ENCODE assay signal across 14 cellular contexts in the genomic region with DNA sequence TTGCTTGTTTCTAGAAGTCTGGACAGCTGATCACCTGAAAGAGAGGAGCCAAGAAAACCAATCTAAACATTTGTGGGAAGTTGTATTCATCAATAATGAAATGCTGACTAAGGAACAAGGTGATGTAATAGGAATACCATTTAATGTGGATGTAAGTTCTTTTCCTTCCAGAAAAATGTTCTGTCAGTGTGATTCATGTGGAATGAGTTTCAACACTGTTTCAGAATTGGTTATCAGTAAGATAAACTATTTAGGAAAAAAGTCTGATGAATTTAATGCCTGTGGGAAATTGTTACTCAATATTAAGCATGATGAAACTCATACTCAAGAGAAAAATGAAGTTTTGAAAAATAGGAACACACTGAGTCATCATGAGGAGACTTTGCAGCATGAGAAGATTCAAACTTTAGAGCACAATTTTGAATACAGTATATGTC. TPM values are rescaled to one million over a fixed set of nuclear protein-coding genes. Genes with fewer than 3 reads are reported as not detected.
DNase-seq lines count a peak whose midpoint lies in the region; TF ChIP-seq lines count a peak whose summit lies in the region.
"Had no signal": no experiment of that assay in that cellular context is flagged by ENCODE, and none has a peak within 500 bp of the region (broad histone marks: within the 10 kb centered on the region; RNA-seq: fewer than 3 reads in every experiment).

No MANE protein-coding gene starts in this region.

- H3K27me3 ChIP-seq in endodermal cell (ENCODE audit: control insufficient read depth, insufficient read depth, low read length, poor library complexity, severe bottlenecking) (no peaks in the 10 kb centered on the region), neutrophil (no peaks in the 10 kb centered on the region)
- H3K27me3 ChIP-seq: tibial nerve had no signal

- no peak overlapping the region for H3K4me3 Mint-ChIP-seq in Calu3 (ENCODE audit: low read depth, unreplicated experiment)
- no peak overlapping the region for H3K4me3 Mint-ChIP-seq in endodermal cell
- H3K4me3 Mint-ChIP-seq: activated CD4-positive, alpha-beta T cell treated with anti-CD3 and anti-CD28 coated beads, Interleukin-2, amount 10 ng/mL, durations not matched to agents 24 days and 14 days; neural crest cell; T-helper 1 cell treated with Interleukin-12 subunit alpha and Interleukin-12 subunit beta and Interleukin-4 antibody, amounts not matched to agents 30 μg/mL and 1 μg/mL, for 36 hours had no signal

- H3K4me3 ChIP-seq in endodermal cell (ENCODE audit: low read length) (peak overlapping the region; percentile 55), neutrophil (ENCODE audit: low read depth in 1 of 2, low read length in 1 of 2) (no peak overlapping the region)
- H3K4me3 ChIP-seq: tibial nerve had no signal

- H3K27ac ChIP-seq in endodermal cell (ENCODE audit: low read depth, low read length) = no peak overlapping the region
- peak overlapping the region; percentile 2 for H3K27ac ChIP-seq in neutrophil
- H3K27ac ChIP-seq: coronary artery, tibial nerve had no signal

- H3K36me3 ChIP-seq in endodermal cell (ENCODE audit: control insufficient read depth, insufficient read depth, low read length) (peaks cover 87% of the 10 kb centered on the region), neutrophil (peaks cover 48% of the 10 kb centered on the region)

- no peaks in the 10 kb centered on the region for H3K4me1 Mint-ChIP-seq in Calu3 (ENCODE audit: low read depth, unreplicated experiment)
- H3K4me1 Mint-ChIP-seq in endodermal cell = no peaks in the 10 kb centered on the region
- H3K4me1 Mint-ChIP-seq: activated CD4-positive, alpha-beta T cell treated with anti-CD3 and anti-CD28 coated beads, Interleukin-2, amount 10 ng/mL, durations not matched to agents 24 days and 14 days; neural crest cell had no signal

- intact Hi-C loops in Calu3 (cut with micrococcal nuclease; ENCODE audit: unreplicated experiment) = no loop called here

- BruUV-seq in Calu3 (replicated peaks; lab: Mats Ljungman, UMichigan) = no TSS peak

- H3K27me3 Mint-ChIP-seq in Calu3 (ENCODE audit: unreplicated experiment) (no peaks in the 10 kb centered on the region), endodermal cell (ENCODE audit: insufficient read depth) (no peaks in the 10 kb centered on the region)
- H3K27me3 Mint-ChIP-seq: activated CD4-positive, alpha-beta T cell treated with anti-CD3 and anti-CD28 coated beads, Interleukin-2, amount 10 ng/mL, durations not matched to agents 24 days and 14 days had no signal

- H3K9ac ChIP-seq in endodermal cell (ENCODE audit: extremely low read depth, low read length, poor library complexity, severe bottlenecking) = no peak overlapping the region

- CTCF ChIA-PET in Calu3 (lab: Charles Lee) = no interaction called here

- H3K9me3 ChIP-seq in endodermal cell (ENCODE audit: control insufficient read depth, low read length) (peaks cover 95% of the 10 kb centered on the region), neutrophil (peaks cover 22% of the 10 kb centered on the region)

- H3K27ac Mint-ChIP-seq in Calu3 (ENCODE audit: unreplicated experiment) = peak overlapping the region; percentile 34
- H3K27ac Mint-ChIP-seq in endodermal cell = no peak overlapping the region
- H3K27ac Mint-ChIP-seq: activated CD4-positive, alpha-beta T cell treated with anti-CD3 and anti-CD28 coated beads, Interleukin-2, amount 10 ng/mL, durations not matched to agents 24 days and 14 days; T-helper 1 cell treated with Interleukin-12 subunit alpha and Interleukin-12 subunit beta and Interleukin-4 antibody, amounts not matched to agents 30 μg/mL and 1 μg/mL, for 36 hours had no signal

- DNase-seq in Calu3 = no peak
- DNase-seq in MV-4-11 (lab: John Stamatoyannopoulos, UW) = peak; percentile 48
- no peak for DNase-seq in endodermal cell
- DNase-seq in activated T-cell treated with anti-CD3 and anti-CD28 coated beads for 4 hours = no peak
- DNase-seq in NCI-H524 (lab: John Stamatoyannopoulos, UW) = no peak
- DNase-seq in KBM-7 = no peak
- DNase-seq in activated CD4-positive, alpha-beta T cell treated with anti-CD3 and anti-CD28 coated beads, Interleukin-2, amount 50 U/mL, for 48 hours = no peak
- DNase-seq: activated CD4-positive, alpha-beta T cell treated with anti-CD3 and anti-CD28 coated beads, Interleukin-2, amount 10 ng/mL, durations not matched to agents 24 days and 14 days; left cardiac atrium had no signal

- H3K36me3 Mint-ChIP-seq in Calu3 (ENCODE audit: insufficient read depth, unreplicated experiment) (peaks cover 24% of the 10 kb centered on the region), endodermal cell (ENCODE audit: low read depth) (peaks cover 90% of the 10 kb centered on the region)

- H3K9me3 Mint-ChIP-seq in Calu3 (ENCODE audit: low read depth, unreplicated experiment) = peaks cover 26% of the 10 kb centered on the region
- H3K9me3 Mint-ChIP-seq in endodermal cell = peaks cover 91% of the 10 kb centered on the region

- TF ChIP-seq CTCF in Calu3 (IDR thresholded peaks at IDR 0.05; ENCODE audit: unreplicated experiment) (no peak), endodermal cell (conservative IDR thresholded peaks at IDR 0.05) (no peak), neutrophil (IDR thresholded peaks at IDR 0.05) (no peak)

- H3K4me1 ChIP-seq in endodermal cell (ENCODE audit: control insufficient read depth, insufficient read depth, low read length) (no peaks in the 10 kb centered on the region), neutrophil (ENCODE audit: control insufficient read depth in 1 of 2, insufficient read depth in 1 of 2, low read depth in 1 of 2, low read length in 1 of 2) (no peaks in the 10 kb centered on the region)
- H3K4me1 ChIP-seq: tibial nerve had no signal

- in situ Hi-C loops in KBM-7 (cut with MboI; ENCODE audit: low pct_unique_long_range_greater_than_20kb, low sequenced_read_pairs) = no loop called here

RNA-seq across cellular contexts. Expression of gene ZNF37A, which starts 39.8 kb away (rescaled TPM):
- total RNA-seq in Calu3 (2022) (8.1 and 8.6 TPM in 2 replicates), endodermal cell (10 to 100 TPM; 11.0 to 11.4 TPM)
- polyA plus RNA-seq in endodermal cell (2013, experiment 1 of 2) = 6.6 TPM
- polyA plus RNA-seq in endodermal cell (2013, experiment 2 of 2) = 7.2 TPM

RNA-seq across cellular contexts. Expression of gene ZNF33A, which starts 43.9 kb away (rescaled TPM):
- total RNA-seq in Calu3 (2022) (19.0 and 21.7 TPM in 2 replicates), endodermal cell (10 to 100 TPM; 45.9 to 50.7 TPM)
- 21.7 TPM for polyA plus RNA-seq in endodermal cell (2013, experiment 1 of 2)
- polyA plus RNA-seq in endodermal cell (2013, experiment 2 of 2) = 24.0 TPM
